ENCODE assay signal across 1 cellular context in genomic region chr11:3232956-3233355, GRCh38.
TF ChIP-seq lines count a peak whose summit lies in the region.

No MANE protein-coding gene starts in this region.

TF ChIP-seq in H1, 55 proteins besides CTCF, POLR2A, EP300 and RAD21:
- TF ChIP-seq CBX5 (IDR thresholded peaks at IDR 0.05; ENCODE audit: low read depth, low read length) (no peak), TAF7 (optimal IDR thresholded peaks at IDR 0.05; ENCODE audit: borderline replicate concordance, low read depth, low read length) (no peak), TCF12 (IDR thresholded peaks at IDR 0.05; ENCODE audit: low read depth, low read length) (no peak), CHD7 (IDR thresholded peaks at IDR 0.05; ENCODE audit: insufficient replicate concordance, low read length) (no peak), SP2 (IDR thresholded peaks at IDR 0.05; ENCODE audit: low read length) (no peak), CTBP2 (IDR thresholded peaks at IDR 0.05; ENCODE audit: borderline replicate concordance, insufficient read depth, insufficient read length, low read length) (no peak), NRF1 (IDR thresholded peaks at IDR 0.05; ENCODE audit: low read depth, low read length) (no peak), SP4 (IDR thresholded peaks at IDR 0.05; ENCODE audit: low read length) (no peak), GTF2F1 (IDR thresholded peaks at IDR 0.05; ENCODE audit: borderline replicate concordance, low read depth, low read length) (no peak), SAP30 (IDR thresholded peaks at IDR 0.05; ENCODE audit: insufficient read depth, insufficient replicate concordance, low read length) (no peak), HDAC2 (IDR thresholded peaks at IDR 0.05; ENCODE audit: borderline replicate concordance in 1 of 2, low read depth in 2 of 2, low read length in 2 of 2) (no peak), USF2 (IDR thresholded peaks at IDR 0.05; ENCODE audit: low read length) (no peak), FOSL1 (IDR thresholded peaks at IDR 0.05; ENCODE audit: insufficient read depth, low read depth, low read length) (no peak), JUN (IDR thresholded peaks at IDR 0.05; ENCODE audit: low read depth, low read length) (no peak), SIN3A (conservative IDR thresholded peaks at IDR 0.05 in 1 of 2, IDR thresholded peaks at IDR 0.05 in 1 of 2; ENCODE audit: low read depth in 1 of 2, low read length in 2 of 2) (no peak), PHF8 (conservative IDR thresholded peaks at IDR 0.05; ENCODE audit: low read depth, low read length) (no peak), SRF (IDR thresholded peaks at IDR 0.05; ENCODE audit: low read depth, low read length) (no peak), MAX (IDR thresholded peaks at IDR 0.05) (no peak), RXRA (IDR thresholded peaks at IDR 0.05; ENCODE audit: insufficient read depth, low read depth, low read length) (no peak), ZNF274 (IDR thresholded peaks at IDR 0.05; ENCODE audit: borderline replicate concordance, extremely low read depth, low read length) (no peak)
TF ChIP-seq in H1: peak in this region for 0.
